1 cellular context compared by ENCODE assay signal in genomic region chr5:142499591-142500384, GRCh38.
A peak's percentile ranks its signal among the peaks of the same experiment; 100 is the strongest.
TF ChIP-seq lines count a peak whose summit lies in the region.

No MANE protein-coding gene starts in this region.

TF ChIP-seq in HepG2, 621 proteins besides CTCF, POLR2A, EP300 and RAD21 (continued from another document and continues in another):
- TF ChIP-seq, protein P1, sequence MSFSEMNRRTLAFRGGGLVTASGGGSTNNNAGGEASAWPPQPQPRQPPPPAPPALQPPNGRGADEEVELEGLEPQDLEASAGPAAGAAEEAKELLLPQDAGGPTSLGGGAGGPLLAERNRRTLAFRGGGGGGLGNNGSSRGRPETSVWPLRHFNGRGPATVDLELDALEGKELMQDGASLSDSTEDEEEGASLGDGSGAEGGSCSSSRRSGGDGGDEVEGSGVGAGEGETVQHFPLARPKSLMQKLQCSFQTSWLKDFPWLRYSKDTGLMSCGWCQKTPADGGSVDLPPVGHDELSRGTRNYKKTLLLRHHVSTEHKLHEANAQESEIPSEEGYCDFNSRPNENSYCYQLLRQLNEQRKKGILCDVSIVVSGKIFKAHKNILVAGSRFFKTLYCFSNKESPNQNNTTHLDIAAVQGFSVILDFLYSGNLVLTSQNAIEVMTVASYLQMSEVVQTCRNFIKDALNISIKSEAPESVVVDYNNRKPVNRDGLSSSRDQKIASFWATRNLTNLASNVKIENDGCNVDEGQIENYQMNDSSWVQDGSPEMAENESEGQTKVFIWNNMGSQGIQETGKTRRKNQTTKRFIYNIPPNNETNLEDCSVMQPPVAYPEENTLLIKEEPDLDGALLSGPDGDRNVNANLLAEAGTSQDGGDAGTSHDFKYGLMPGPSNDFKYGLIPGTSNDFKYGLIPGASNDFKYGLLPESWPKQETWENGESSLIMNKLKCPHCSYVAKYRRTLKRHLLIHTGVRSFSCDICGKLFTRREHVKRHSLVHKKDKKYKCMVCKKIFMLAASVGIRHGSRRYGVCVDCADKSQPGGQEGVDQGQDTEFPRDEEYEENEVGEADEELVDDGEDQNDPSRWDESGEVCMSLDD (CRISPR knock-in tag; IDR thresholded peaks at IDR 0.05; ENCODE audit: borderline replicate concordance): no peak
- TF ChIP-seq EHMT2 (IDR thresholded peaks at IDR 0.05; ENCODE audit: borderline replicate concordance, low read depth, low read length) (no peak; the same call in 1 of the 2 replicates), ZNF260 (CRISPR knock-in tag; IDR thresholded peaks at IDR 0.05; ENCODE audit: borderline replicate concordance, low read depth) (no peak), FIP1L1 (IDR thresholded peaks at IDR 0.05; ENCODE audit: borderline replicate concordance, insufficient read depth, low read depth, low read length) (no peak), ETV5 (CRISPR knock-in tag; IDR thresholded peaks at IDR 0.05; ENCODE audit: borderline replicate concordance) (no peak), ZSCAN9 (CRISPR knock-in tag; IDR thresholded peaks at IDR 0.05; ENCODE audit: borderline replicate concordance) (no peak), ZNF234 (CRISPR knock-in tag; conservative IDR thresholded peaks at IDR 0.05) (no peak), TBL1XR1 (IDR thresholded peaks at IDR 0.05; ENCODE audit: borderline replicate concordance, low read length, partially characterized antibody) (no peak), ZFP90 (CRISPR knock-in tag; IDR thresholded peaks at IDR 0.05; ENCODE audit: borderline replicate concordance) (no peak), ZNF124 (CRISPR knock-in tag; IDR thresholded peaks at IDR 0.05) (no peak), MBNL3 (CRISPR knock-in tag; conservative IDR thresholded peaks at IDR 0.05) (no peak), ZNF230 (CRISPR knock-in tag; IDR thresholded peaks at IDR 0.05) (no peak), ARNTL (CRISPR knock-in tag; IDR thresholded peaks at IDR 0.05) (no peak), IKZF5 (CRISPR knock-in tag; IDR thresholded peaks at IDR 0.05) (no peak), ZNF446 (CRISPR knock-in tag; IDR thresholded peaks at IDR 0.05) (no peak), ZZZ3 (CRISPR knock-in tag; IDR thresholded peaks at IDR 0.05; ENCODE audit: borderline replicate concordance) (no peak), KLF13 (CRISPR knock-in tag; IDR thresholded peaks at IDR 0.05) (no peak), ZNF282 (IDR thresholded peaks at IDR 0.05; ENCODE audit: partially characterized antibody) (no peak), PHF5A (CRISPR knock-in tag; IDR thresholded peaks at IDR 0.05; ENCODE audit: low read depth, unreplicated experiment) (no peak), DNMT1 (CRISPR knock-in tag; IDR thresholded peaks at IDR 0.05) (no peak), ERF (CRISPR knock-in tag; IDR thresholded peaks at IDR 0.05) (0 out of 2 replicates have a peak, but pooled peaks have one; percentile 20), KAT7 (CRISPR knock-in tag; IDR thresholded peaks at IDR 0.05; ENCODE audit: borderline replicate concordance) (no peak), ZBTB42 (CRISPR knock-in tag; IDR thresholded peaks at IDR 0.05) (no peak), ZNF430 (CRISPR knock-in tag; IDR thresholded peaks at IDR 0.05) (no peak), ZFP36L1 (CRISPR knock-in tag; IDR thresholded peaks at IDR 0.05) (no peak), EED (CRISPR knock-in tag; IDR thresholded peaks at IDR 0.05) (no peak), ZSCAN21 (CRISPR knock-in tag; IDR thresholded peaks at IDR 0.05; ENCODE audit: borderline replicate concordance) (no peak), ZNF790 (CRISPR knock-in tag; IDR thresholded peaks at IDR 0.05; ENCODE audit: borderline replicate concordance) (no peak), TCF12 (IDR thresholded peaks at IDR 0.05) (no peak), TCF12 (CRISPR knock-in tag; IDR thresholded peaks at IDR 0.05) (no peak), ZNF800 (CRISPR knock-in tag; IDR thresholded peaks at IDR 0.05) (no peak), ZNF101 (CRISPR knock-in tag; IDR thresholded peaks at IDR 0.05; ENCODE audit: borderline replicate concordance, low read depth) (no peak), SRSF1 (optimal IDR thresholded peaks at IDR 0.05; ENCODE audit: low read depth, low read length) (no peak), ZFP41 (CRISPR knock-in tag; IDR thresholded peaks at IDR 0.05; ENCODE audit: borderline replicate concordance) (no peak), KLF15 (CRISPR knock-in tag; IDR thresholded peaks at IDR 0.05; ENCODE audit: borderline replicate concordance) (no peak), CBX2 (IDR thresholded peaks at IDR 0.05; ENCODE audit: low read depth, low read length) (no peak), CBX2 (CRISPR knock-in tag; IDR thresholded peaks at IDR 0.05; ENCODE audit: low read depth) (no peak)
- TF ChIP-seq, protein P2, sequence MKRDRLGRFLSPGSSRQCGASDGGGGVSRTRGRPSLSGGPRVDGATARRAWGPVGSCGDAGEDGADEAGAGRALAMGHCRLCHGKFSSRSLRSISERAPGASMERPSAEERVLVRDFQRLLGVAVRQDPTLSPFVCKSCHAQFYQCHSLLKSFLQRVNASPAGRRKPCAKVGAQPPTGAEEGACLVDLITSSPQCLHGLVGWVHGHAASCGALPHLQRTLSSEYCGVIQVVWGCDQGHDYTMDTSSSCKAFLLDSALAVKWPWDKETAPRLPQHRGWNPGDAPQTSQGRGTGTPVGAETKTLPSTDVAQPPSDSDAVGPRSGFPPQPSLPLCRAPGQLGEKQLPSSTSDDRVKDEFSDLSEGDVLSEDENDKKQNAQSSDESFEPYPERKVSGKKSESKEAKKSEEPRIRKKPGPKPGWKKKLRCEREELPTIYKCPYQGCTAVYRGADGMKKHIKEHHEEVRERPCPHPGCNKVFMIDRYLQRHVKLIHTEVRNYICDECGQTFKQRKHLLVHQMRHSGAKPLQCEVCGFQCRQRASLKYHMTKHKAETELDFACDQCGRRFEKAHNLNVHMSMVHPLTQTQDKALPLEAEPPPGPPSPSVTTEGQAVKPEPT (CRISPR knock-in tag; IDR thresholded peaks at IDR 0.05; ENCODE audit: low read depth): no peak
- TF ChIP-seq, protein P3, sequence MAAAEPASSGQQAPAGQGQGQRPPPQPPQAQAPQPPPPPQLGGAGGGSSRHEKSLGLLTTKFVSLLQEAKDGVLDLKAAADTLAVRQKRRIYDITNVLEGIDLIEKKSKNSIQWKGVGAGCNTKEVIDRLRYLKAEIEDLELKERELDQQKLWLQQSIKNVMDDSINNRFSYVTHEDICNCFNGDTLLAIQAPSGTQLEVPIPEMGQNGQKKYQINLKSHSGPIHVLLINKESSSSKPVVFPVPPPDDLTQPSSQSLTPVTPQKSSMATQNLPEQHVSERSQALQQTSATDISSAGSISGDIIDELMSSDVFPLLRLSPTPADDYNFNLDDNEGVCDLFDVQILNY (CRISPR knock-in tag; conservative IDR thresholded peaks at IDR 0.05): no peak
- TF ChIP-seq, protein P4, sequence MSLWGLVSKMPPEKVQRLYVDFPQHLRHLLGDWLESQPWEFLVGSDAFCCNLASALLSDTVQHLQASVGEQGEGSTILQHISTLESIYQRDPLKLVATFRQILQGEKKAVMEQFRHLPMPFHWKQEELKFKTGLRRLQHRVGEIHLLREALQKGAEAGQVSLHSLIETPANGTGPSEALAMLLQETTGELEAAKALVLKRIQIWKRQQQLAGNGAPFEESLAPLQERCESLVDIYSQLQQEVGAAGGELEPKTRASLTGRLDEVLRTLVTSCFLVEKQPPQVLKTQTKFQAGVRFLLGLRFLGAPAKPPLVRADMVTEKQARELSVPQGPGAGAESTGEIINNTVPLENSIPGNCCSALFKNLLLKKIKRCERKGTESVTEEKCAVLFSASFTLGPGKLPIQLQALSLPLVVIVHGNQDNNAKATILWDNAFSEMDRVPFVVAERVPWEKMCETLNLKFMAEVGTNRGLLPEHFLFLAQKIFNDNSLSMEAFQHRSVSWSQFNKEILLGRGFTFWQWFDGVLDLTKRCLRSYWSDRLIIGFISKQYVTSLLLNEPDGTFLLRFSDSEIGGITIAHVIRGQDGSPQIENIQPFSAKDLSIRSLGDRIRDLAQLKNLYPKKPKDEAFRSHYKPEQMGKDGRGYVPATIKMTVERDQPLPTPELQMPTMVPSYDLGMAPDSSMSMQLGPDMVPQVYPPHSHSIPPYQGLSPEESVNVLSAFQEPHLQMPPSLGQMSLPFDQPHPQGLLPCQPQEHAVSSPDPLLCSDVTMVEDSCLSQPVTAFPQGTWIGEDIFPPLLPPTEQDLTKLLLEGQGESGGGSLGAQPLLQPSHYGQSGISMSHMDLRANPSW (CRISPR knock-in tag; IDR thresholded peaks at IDR 0.05; ENCODE audit: borderline replicate concordance): no peak
- TF ChIP-seq, protein P5, sequence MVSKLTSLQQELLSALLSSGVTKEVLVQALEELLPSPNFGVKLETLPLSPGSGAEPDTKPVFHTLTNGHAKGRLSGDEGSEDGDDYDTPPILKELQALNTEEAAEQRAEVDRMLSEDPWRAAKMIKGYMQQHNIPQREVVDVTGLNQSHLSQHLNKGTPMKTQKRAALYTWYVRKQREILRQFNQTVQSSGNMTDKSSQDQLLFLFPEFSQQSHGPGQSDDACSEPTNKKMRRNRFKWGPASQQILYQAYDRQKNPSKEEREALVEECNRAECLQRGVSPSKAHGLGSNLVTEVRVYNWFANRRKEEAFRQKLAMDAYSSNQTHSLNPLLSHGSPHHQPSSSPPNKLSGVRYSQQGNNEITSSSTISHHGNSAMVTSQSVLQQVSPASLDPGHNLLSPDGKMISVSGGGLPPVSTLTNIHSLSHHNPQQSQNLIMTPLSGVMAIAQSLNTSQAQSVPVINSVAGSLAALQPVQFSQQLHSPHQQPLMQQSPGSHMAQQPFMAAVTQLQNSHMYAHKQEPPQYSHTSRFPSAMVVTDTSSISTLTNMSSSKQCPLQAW (CRISPR knock-in tag; IDR thresholded peaks at IDR 0.05): peak; percentile 83
- TF ChIP-seq, protein P6, sequence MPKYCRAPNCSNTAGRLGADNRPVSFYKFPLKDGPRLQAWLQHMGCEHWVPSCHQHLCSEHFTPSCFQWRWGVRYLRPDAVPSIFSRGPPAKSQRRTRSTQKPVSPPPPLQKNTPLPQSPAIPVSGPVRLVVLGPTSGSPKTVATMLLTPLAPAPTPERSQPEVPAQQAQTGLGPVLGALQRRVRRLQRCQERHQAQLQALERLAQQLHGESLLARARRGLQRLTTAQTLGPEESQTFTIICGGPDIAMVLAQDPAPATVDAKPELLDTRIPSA (CRISPR knock-in tag; IDR thresholded peaks at IDR 0.05; ENCODE audit: borderline replicate concordance): no peak
- TF ChIP-seq, protein P7, sequence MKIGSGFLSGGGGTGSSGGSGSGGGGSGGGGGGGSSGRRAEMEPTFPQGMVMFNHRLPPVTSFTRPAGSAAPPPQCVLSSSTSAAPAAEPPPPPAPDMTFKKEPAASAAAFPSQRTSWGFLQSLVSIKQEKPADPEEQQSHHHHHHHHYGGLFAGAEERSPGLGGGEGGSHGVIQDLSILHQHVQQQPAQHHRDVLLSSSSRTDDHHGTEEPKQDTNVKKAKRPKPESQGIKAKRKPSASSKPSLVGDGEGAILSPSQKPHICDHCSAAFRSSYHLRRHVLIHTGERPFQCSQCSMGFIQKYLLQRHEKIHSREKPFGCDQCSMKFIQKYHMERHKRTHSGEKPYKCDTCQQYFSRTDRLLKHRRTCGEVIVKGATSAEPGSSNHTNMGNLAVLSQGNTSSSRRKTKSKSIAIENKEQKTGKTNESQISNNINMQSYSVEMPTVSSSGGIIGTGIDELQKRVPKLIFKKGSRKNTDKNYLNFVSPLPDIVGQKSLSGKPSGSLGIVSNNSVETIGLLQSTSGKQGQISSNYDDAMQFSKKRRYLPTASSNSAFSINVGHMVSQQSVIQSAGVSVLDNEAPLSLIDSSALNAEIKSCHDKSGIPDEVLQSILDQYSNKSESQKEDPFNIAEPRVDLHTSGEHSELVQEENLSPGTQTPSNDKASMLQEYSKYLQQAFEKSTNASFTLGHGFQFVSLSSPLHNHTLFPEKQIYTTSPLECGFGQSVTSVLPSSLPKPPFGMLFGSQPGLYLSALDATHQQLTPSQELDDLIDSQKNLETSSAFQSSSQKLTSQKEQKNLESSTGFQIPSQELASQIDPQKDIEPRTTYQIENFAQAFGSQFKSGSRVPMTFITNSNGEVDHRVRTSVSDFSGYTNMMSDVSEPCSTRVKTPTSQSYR (CRISPR knock-in tag; IDR thresholded peaks at IDR 0.05; ENCODE audit: borderline replicate concordance): no peak
